ENCODE assay signal across 24 cellular contexts in the genomic region with DNA sequence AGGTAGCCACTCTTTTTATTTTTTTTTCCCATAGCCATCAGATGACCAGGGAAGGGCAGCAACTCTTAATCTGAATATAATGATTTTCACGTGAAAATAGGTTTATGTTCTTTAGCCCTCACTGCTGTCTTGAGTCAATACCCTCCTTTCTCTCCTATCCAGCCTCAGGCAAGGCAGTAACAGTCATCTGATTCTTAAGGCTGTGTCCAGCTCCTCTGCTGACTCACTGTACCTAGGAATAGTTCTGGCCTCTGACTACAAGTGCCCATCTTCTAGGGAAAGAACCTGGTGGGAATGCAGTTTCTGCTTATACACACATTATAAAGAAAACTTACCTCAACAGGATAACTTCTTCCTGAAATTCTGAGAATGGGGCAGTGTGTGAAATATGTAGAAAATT. TPM values are rescaled to one million over a fixed set of nuclear protein-coding genes. Genes with fewer than 3 reads are reported as not detected.
DNase-seq lines count a peak whose midpoint lies in the region; ATAC-seq and TF ChIP-seq lines count a peak whose summit lies in the region.
"Had no signal": no experiment of that assay in that cellular context is flagged by ENCODE, and none has a peak within 500 bp of the region (broad histone marks: within the 10 kb centered on the region; RNA-seq: fewer than 3 reads in every experiment).

No MANE protein-coding gene starts in this region.

- H3K4me3 ChIP-seq in osteoblast (ENCODE audit: insufficient read depth, low read length): no peak overlapping the region
- no peak overlapping the region for H3K4me3 ChIP-seq in Caco-2 (ENCODE audit: low read depth, low read length)
- H3K4me3 ChIP-seq: ascending aorta, GM12878, uterus had no signal

- H4K20me1 ChIP-seq in osteoblast (ENCODE audit: insufficient read depth, low read length): no peaks in the 10 kb centered on the region

- peaks cover 50% of the 10 kb centered on the region for H3K36me3 ChIP-seq in osteoblast (ENCODE audit: insufficient read depth, low read length)
- no peaks in the 10 kb centered on the region for H3K36me3 ChIP-seq in Caco-2 (ENCODE audit: control insufficient read depth, insufficient read depth, low read length)
- H3K36me3 ChIP-seq: uterus had no signal

- no peak for ATAC-seq in GM18873 (IDR thresholded peaks at IDR 0.05; ENCODE audit: low FRiP score, unreplicated experiment)
- ATAC-seq: activated CD8-positive, alpha-beta memory T cell treated with anti-CD3 and anti-CD28 coated beads, Interleukin-2, amount 10 ng/mL, durations not matched to agents 7 days and 5 days; GM12878; left cardiac atrium; sciatic nerve had no signal

- no TSS peak for BruUV-seq in Caco-2 (replicated peaks; lab: Mats Ljungman, UMichigan)

- H3K4me3 Mint-ChIP-seq in Caco-2 (ENCODE audit: unreplicated experiment): no peak overlapping the region
- H3K4me3 Mint-ChIP-seq: activated CD8-positive, alpha-beta memory T cell treated with anti-CD3 and anti-CD28 coated beads, Interleukin-2, amount 10 ng/mL, durations not matched to agents 7 days and 5 days had no signal

- H3K4me1 ChIP-seq in osteoblast (ENCODE audit: insufficient read depth, low read length): peaks cover 12% of the 10 kb centered on the region
- no peaks in the 10 kb centered on the region for H3K4me1 ChIP-seq in Caco-2
- H3K4me1 ChIP-seq: ascending aorta, uterus had no signal

- in situ Hi-C loops in Caki2 (cut with HindIII; ENCODE audit: low pct_unique_long_range_greater_than_20kb, low sequenced_read_pairs): no loop called here

- no peak overlapping the region for H2AFZ ChIP-seq in osteoblast (ENCODE audit: low read length)

- TF ChIP-seq CTCF in osteoblast (IDR thresholded peaks at IDR 0.05; ENCODE audit: extremely low read depth, low read depth, low read length) (no peak), Caco-2 (IDR thresholded peaks at IDR 0.05; ENCODE audit: insufficient read depth in 1 of 2, low read depth in 1 of 2, low read length in 1 of 2, severe bottlenecking in 1 of 2, unreplicated experiment in 1 of 2) (no peak)

- no peak overlapping the region for H3K27ac Mint-ChIP-seq in Caco-2 (ENCODE audit: unreplicated experiment)
- H3K27ac Mint-ChIP-seq: activated CD8-positive, alpha-beta memory T cell treated with anti-CD3 and anti-CD28 coated beads, Interleukin-2, amount 10 ng/mL, durations not matched to agents 7 days and 5 days had no signal

- no peak overlapping the region for H3K27ac ChIP-seq in epithelial cell of prostate
- no peak overlapping the region for H3K27ac ChIP-seq in osteoblast (ENCODE audit: low read depth, low read length)
- H3K27ac ChIP-seq: ascending aorta, neutrophil, uterus had no signal

- H3K9me3 Mint-ChIP-seq in Caco-2 (ENCODE audit: unreplicated experiment): no peaks in the 10 kb centered on the region

- H3K27me3 ChIP-seq in osteoblast (ENCODE audit: insufficient read depth, low read length): no peaks in the 10 kb centered on the region
- H3K27me3 ChIP-seq in Caco-2 (replicated peaks; ENCODE audit: control insufficient read depth, insufficient read depth, low read length): no peaks in the 10 kb centered on the region
- H3K27me3 ChIP-seq: ascending aorta, neutrophil, uterus had no signal

- H3K9me3 ChIP-seq in osteoblast (ENCODE audit: low read depth, low read length): no peaks in the 10 kb centered on the region
- no peaks in the 10 kb centered on the region for H3K9me3 ChIP-seq in Caco-2
- H3K9me3 ChIP-seq: ascending aorta, neutrophil, uterus had no signal

- POLR2A ChIA-PET in Caco-2 (lab: Charles Lee): no interaction called here

- no peak overlapping the region for H3K4me2 ChIP-seq in osteoblast (ENCODE audit: insufficient read depth, low read length)

- intact Hi-C loops in Caco-2 (cut with micrococcal nuclease; ENCODE audit: unreplicated experiment): no loop called here

- no peaks in the 10 kb centered on the region for H3K27me3 Mint-ChIP-seq in Caco-2 (ENCODE audit: insufficient read depth, unreplicated experiment)
- H3K27me3 Mint-ChIP-seq: activated CD8-positive, alpha-beta memory T cell treated with anti-CD3 and anti-CD28 coated beads, Interleukin-2, amount 10 ng/mL, durations not matched to agents 7 days and 5 days had no signal

- no peaks in the 10 kb centered on the region for H3K79me2 ChIP-seq in osteoblast (ENCODE audit: insufficient read depth, low read length)

- CTCF ChIA-PET in Caco-2 (lab: Charles Lee): no interaction called here

- H3K36me3 Mint-ChIP-seq in Caco-2 (ENCODE audit: insufficient read depth, unreplicated experiment): peaks cover 32% of the 10 kb centered on the region

- peak; percentile 41 for DNase-seq in Caki2 (ENCODE audit: low read depth)
- DNase-seq in RPMI7951 (ENCODE audit: low read depth): peak; percentile 63
- DNase-seq in epithelial cell of prostate (ENCODE audit: low read depth, low spot score): peak; percentile 34
- peak; percentile 50 for DNase-seq in osteoblast (ENCODE audit: insufficient read length, low spot score, missing footprints)
- DNase-seq in NCI-H510A treated with DMSO at 0.1 percent for 48 hours (lab: John Stamatoyannopoulos, UW): no peak
- DNase-seq in glomerular visceral epithelial cell (ENCODE audit: extremely low spot score): no peak
- no peak for DNase-seq in Caco-2
- DNase-seq: activated CD8-positive, alpha-beta memory T cell treated with anti-CD3 and anti-CD28 coated beads, Interleukin-2, amount 10 ng/mL, durations not matched to agents 7 days and 5 days; activated gamma-delta T cell; COR-L47; cortex of kidney; erythroblast; left cardiac atrium; NCI-H2029 treated with DMSO at 0.1 percent for 48 hours; NCI-H526; stimulated activated CD4-positive, alpha-beta T cell treated with anti-CD3 and anti-CD28 coated beads, Interleukin-2, amount 100 ng/mL, for 24 hours; T1000; uterus had no signal

- no peaks in the 10 kb centered on the region for H3K4me1 Mint-ChIP-seq in Caco-2 (ENCODE audit: low read depth, unreplicated experiment)
- H3K4me1 Mint-ChIP-seq: activated CD8-positive, alpha-beta memory T cell treated with anti-CD3 and anti-CD28 coated beads, Interleukin-2, amount 10 ng/mL, durations not matched to agents 7 days and 5 days had no signal

RNA-seq across cellular contexts. Expression of gene DHX29, which starts 30.7 kb away (rescaled TPM):
- 5.1 and 8.6 TPM in 2 replicates for total RNA-seq in Caki2 (2014; rRNA removed; shearing (Covaris generic); ENCODE audit: low replicate concordance)
- 21.5 and 26.3 TPM in 2 replicates for total RNA-seq in RPMI7951 (2014; rRNA removed; shearing (Covaris generic))
- total RNA-seq in osteoblast (36.8 and 38.4 TPM in 2 replicates), Caco-2 (2022) (27.6 and 31.6 TPM in 2 replicates)

RNA-seq across cellular contexts. Expression of gene MTREX, which starts 31.0 kb away (rescaled TPM):
- 25.6 and 58.2 TPM in 2 replicates for total RNA-seq in Caki2 (2014; rRNA removed; shearing (Covaris generic); ENCODE audit: low replicate concordance)
- 86.0 and 113 TPM in 2 replicates for total RNA-seq in RPMI7951 (2014; rRNA removed; shearing (Covaris generic))
- total RNA-seq in osteoblast: 63.6 and 73.8 TPM in 2 replicates
- total RNA-seq in Caco-2 (2022): 83.7 and 95.2 TPM in 2 replicates

RNA-seq across cellular contexts. Expression of gene CCNO, which starts 43.4 kb away (rescaled TPM):
- 3.6 and 5.4 TPM in 2 replicates for total RNA-seq in Caki2 (2014; rRNA removed; shearing (Covaris generic); ENCODE audit: low replicate concordance)
- total RNA-seq in RPMI7951 (2014; rRNA removed; shearing (Covaris generic)): 1.2 and 2.6 TPM in 2 replicates
- 1.4 and 2.1 TPM in 2 replicates for total RNA-seq in osteoblast
- 3.1 and 3.9 TPM in 2 replicates for total RNA-seq in Caco-2 (2022)
- total RNA-seq: GM12878, mononuclear cell had no signal

RNA-seq across cellular contexts. Expression of gene MCIDAS, which starts 49.7 kb away (rescaled TPM):
- total RNA-seq in Caki2 (2014; rRNA removed; shearing (Covaris generic); ENCODE audit: low replicate concordance): 0.68 and 5.6 TPM in 2 replicates
- under 0.01 and 0.20 TPM in 2 replicates for total RNA-seq in RPMI7951 (2014; rRNA removed; shearing (Covaris generic))
- total RNA-seq in osteoblast (under 0.01 and 0.29 TPM in 2 replicates), Caco-2 (2022) (1.9 and 2.0 TPM in 2 replicates)
- total RNA-seq: ascending aorta, GM12878, left cardiac atrium, mononuclear cell, sciatic nerve had no signal

Comparison
In these comparisons a context has a peak if more than half of its experiments do, and no peak if none do; other contexts are left out.
1. DNase-seq: peak in Caki2 (single experiment), RPMI7951 (single experiment), epithelial cell of prostate (single experiment) and osteoblast (single experiment); none in NCI-H510A treated with DMSO at 0.1 percent for 48 hours (single experiment), glomerular visceral epithelial cell (single experiment) and Caco-2 (0 of 2).